1 cellular context compared by ENCODE assay signal in the genomic region with DNA sequence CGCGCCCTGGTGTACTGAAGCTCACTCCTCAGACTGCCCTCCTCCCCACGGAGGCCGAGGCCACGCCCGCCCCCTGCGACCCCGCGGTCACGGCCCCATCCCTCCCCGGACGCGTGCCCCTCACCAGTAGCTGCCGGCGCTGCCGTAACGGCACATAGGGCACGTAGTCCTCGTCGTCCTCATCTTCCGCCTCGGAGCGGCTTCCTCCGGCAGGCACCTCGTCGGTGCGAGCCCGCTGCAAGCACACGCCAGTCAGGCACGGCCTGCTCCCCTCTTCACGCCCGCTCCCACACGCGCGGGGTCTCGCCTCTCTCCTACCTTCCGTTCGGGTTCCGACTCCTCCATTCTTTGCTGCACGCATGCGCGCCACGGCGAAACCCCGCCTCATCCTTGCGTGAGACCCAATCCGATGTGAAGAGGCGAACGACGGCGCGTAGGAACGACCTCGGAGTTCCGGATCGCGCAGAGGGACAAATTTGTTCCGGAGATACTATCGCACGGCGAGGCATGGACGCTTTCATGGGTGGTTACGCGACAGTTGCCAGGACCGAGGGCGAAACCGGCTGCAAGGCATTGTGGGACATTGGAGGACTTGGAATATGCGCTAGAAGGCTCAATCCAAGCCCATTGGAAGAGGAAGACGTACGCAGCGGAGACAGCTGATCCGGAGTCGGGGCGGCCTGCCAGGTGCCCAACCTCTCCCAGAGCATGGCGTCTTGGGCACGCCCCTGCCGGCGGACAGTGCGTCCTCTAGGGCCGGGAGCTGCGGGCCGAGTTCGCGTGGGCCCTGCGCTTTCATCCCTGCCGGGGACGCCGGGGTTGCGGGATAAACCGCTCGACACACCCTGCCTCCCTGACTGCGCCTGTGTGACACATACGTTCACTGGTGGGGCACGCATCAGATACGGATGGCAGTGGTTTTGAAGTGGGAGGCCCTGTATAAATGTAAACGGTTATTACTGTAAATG.
TF ChIP-seq lines count a peak whose summit lies in the region.

A gene (minus strand): TSS at position 361 of the 968 bp plus-strand sequence. CDS start 16 bp downstream, at position 345.

TF ChIP-seq in Ishikawa, 13 proteins besides CTCF, POLR2A, EP300 and RAD21 (continued from another document):
- TF ChIP-seq CEBPB (IDR thresholded peaks at IDR 0.05) (no peak), ZBTB7A (IDR thresholded peaks at IDR 0.05; ENCODE audit: low read depth) (0 out of 2 replicates have a peak, but pooled peaks have one; percentile 70), NFIC (IDR thresholded peaks at IDR 0.05) (peak; percentile 73), FOXM1 (IDR thresholded peaks at IDR 0.05; ENCODE audit: borderline replicate concordance, low read depth) (no peak; the same call in 1 of the 2 replicates)
